Comparison of ENCODE assay signal across 28 cellular contexts in the genomic region with DNA sequence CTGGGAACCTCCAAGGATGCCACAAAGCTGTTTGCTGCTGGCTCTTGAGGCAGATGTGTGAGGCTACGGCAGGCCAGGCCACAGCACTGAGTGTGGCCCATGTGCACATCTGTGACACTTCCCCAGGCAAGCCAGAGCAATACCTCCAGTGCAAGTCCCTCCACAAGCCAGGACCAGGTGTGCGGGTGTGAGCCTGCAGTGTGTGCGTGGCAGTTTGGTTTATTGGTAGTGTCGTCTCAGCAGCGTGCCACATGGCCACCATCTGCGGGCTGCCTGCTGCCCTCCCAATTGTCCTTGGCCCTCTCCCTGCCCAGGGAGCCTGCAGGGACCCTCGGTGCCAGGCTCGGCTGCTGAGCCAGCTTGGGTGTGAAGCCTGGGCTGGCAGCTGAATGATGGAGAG. TPM values are rescaled to one million over a fixed set of nuclear protein-coding genes. Genes with fewer than 3 reads are reported as not detected.
DNase-seq lines count a peak whose midpoint lies in the region; ATAC-seq and TF ChIP-seq lines count a peak whose summit lies in the region.
"Had no signal": no experiment of that assay in that cellular context is flagged by ENCODE, and none has a peak within 500 bp of the region (broad histone marks: within the 10 kb centered on the region; RNA-seq: fewer than 3 reads in every experiment).

No MANE protein-coding gene starts in this region.

- H3K36me3 ChIP-seq in BLaER1 = no peaks in the 10 kb centered on the region
- peaks cover 15 to 48% of the 10 kb centered on the region in 2 experiments for H3K36me3 ChIP-seq in mesenchymal stem cell (ENCODE audit: control insufficient read depth in 1 of 2, insufficient read depth in 2 of 2, low read depth in 1 of 2, low read length in 2 of 2)
- H3K36me3 ChIP-seq in MM.1S (replicated peaks; ENCODE audit: insufficient read depth, low read length) = no peaks in the 10 kb centered on the region
- H3K36me3 ChIP-seq: HAP-1 had no signal

- no peaks in the 10 kb centered on the region for H3K27me3 Mint-ChIP-seq in activated CD4-positive, alpha-beta T cell treated with anti-CD3 and anti-CD28 coated beads, Interleukin-2, amount 10 ng/mL, durations not matched to agents 24 days and 14 days
- H3K27me3 Mint-ChIP-seq: activated B cell treated with CpG ODN at 0.5 μM for 24 hours; activated CD4-positive, alpha-beta memory T cell treated with anti-CD3 and anti-CD28 coated beads, Interleukin-2, amount 10 ng/mL, durations not matched to agents 7 days and 5 days had no signal

- no peaks in the 10 kb centered on the region for H3K79me2 ChIP-seq in MM.1S (ENCODE audit: low read length)

- POLR2A ChIA-PET in RWPE1 (lab: Yijun Ruan, JAX; ENCODE audit: low non-redundant PET) = interaction anchor here (1.5 kb wide), 1 partner anchor 11 kb away, joined by 5 read pairs; no protein-coding TSS in a partner anchor

- DNase-seq in activated CD4-positive, alpha-beta T cell treated with anti-CD3 and anti-CD28 coated beads, Interleukin-2, amount 10 ng/mL, durations not matched to agents 24 days and 14 days = peak; percentile 58
- no peak for DNase-seq in activated CD4-positive, alpha-beta T cell treated with anti-CD3 and anti-CD28 coated beads for 4 hours
- no peak for DNase-seq in RWPE1 (ENCODE audit: low spot score)
- DNase-seq in mesenchymal stem cell = no peak
- no peak for DNase-seq in NCI-H1436 treated with DMSO at 0.1 percent for 48 hours (lab: John Stamatoyannopoulos, UW)
- DNase-seq in MM.1S = no peak
- DNase-seq: activated B cell treated with CpG ODN at 0.5 μM for 24 hours; activated CD4-positive, alpha-beta memory T cell treated with anti-CD3 and anti-CD28 coated beads, Interleukin-2, amount 10 ng/mL, durations not matched to agents 7 days and 5 days; central memory CD4-positive, alpha-beta T cell; foreskin fibroblast; head of caudate nucleus; NCI-H1417 treated with DMSO at 0.1 percent for 48 hours; NCI-H2081; NCI-H748 treated with DMSO at 0.1 percent for 48 hours; nucleus accumbens; Peyer's patch; psoas muscle; SHP77 treated with DMSO at 0.1 percent for 48 hours; sigmoid colon; stimulated activated CD4-positive, alpha-beta T cell treated with anti-CD3 and anti-CD28 coated beads, Interleukin-12 subunit alpha, Interleukin-12 subunit beta, amount 100 ng/mL, for 4 hours; stimulated activated CD4-positive, alpha-beta T cell treated with anti-CD3 and anti-CD28 coated beads, Interleukin-2, amount 100 ng/mL, for 48 hours; trophoblast cell had no signal

- no peak overlapping the region for H3K18ac ChIP-seq in mesenchymal stem cell (ENCODE audit: low read depth in 1 of 2, low read length in 2 of 2)

- 93% methylated on average over 8 of the region's 8 CpGs for WGBS in mesenchymal stem cell

- H3K4me3 ChIP-seq in BLaER1 = no peak overlapping the region
- H3K4me3 ChIP-seq in mesenchymal stem cell (ENCODE audit: insufficient read depth in 1 of 2, low read depth in 1 of 2, low read length in 2 of 2) = no peak overlapping the region
- H3K4me3 ChIP-seq in MM.1S (ENCODE audit: low read length) = no peak overlapping the region
- H3K4me3 ChIP-seq: esophagus muscularis mucosa, HAP-1, Peyer's patch, psoas muscle, sigmoid colon had no signal

- no peak for ATAC-seq in GM21786 (IDR thresholded peaks at IDR 0.05; ENCODE audit: unreplicated experiment)
- ATAC-seq: psoas muscle had no signal

- no peaks in the 10 kb centered on the region for H3K9me2 ChIP-seq in MM.1S (replicated peaks; ENCODE audit: insufficient read depth, low read length)

- CTCF ChIA-PET in RWPE1 (lab: Yijun Ruan, JAX) = no interaction called here

- peaks cover 42% of the 10 kb centered on the region for H3K4me1 Mint-ChIP-seq in activated CD4-positive, alpha-beta T cell treated with anti-CD3 and anti-CD28 coated beads, Interleukin-2, amount 10 ng/mL, durations not matched to agents 24 days and 14 days

- peaks cover under 1% of the 10 kb centered on the region; the same call in 1 of the 2 replicates for H3F3A ChIP-seq in MM.1S (ENCODE audit: insufficient read depth, low read length)

- intact Hi-C loops in activated CD4-positive, alpha-beta T cell treated with anti-CD3 and anti-CD28 coated beads, Interleukin-2, amount 10 ng/mL, durations not matched to agents 24 days and 14 days (cut with micrococcal nuclease) = loop anchor here (5.0 kb wide), 1 partner anchor 191 kb away; a partner anchor contains a TSS

- TF ChIP-seq CTCF in RWPE1 (conservative IDR thresholded peaks at IDR 0.05; ENCODE audit: low read depth) (no peak), MM.1S (IDR thresholded peaks at IDR 0.05; ENCODE audit: low read length) (no peak)

- no peak overlapping the region for H2BK5ac ChIP-seq in mesenchymal stem cell (ENCODE audit: low read depth, low read length, poor library complexity, severe bottlenecking)

- H3K4ac ChIP-seq in mesenchymal stem cell (ENCODE audit: low read depth in 1 of 2, low read length in 2 of 2) = no peak overlapping the region

- no peak overlapping the region for H3K4me3 Mint-ChIP-seq in activated CD4-positive, alpha-beta T cell treated with anti-CD3 and anti-CD28 coated beads, Interleukin-2, amount 10 ng/mL, durations not matched to agents 24 days and 14 days
- H3K4me3 Mint-ChIP-seq: activated B cell treated with CpG ODN at 0.5 μM for 24 hours; activated CD4-positive, alpha-beta memory T cell treated with anti-CD3 and anti-CD28 coated beads, Interleukin-2, amount 10 ng/mL, durations not matched to agents 7 days and 5 days; mesothelial cell of epicardium had no signal

- H3K27ac Mint-ChIP-seq in activated CD4-positive, alpha-beta T cell treated with anti-CD3 and anti-CD28 coated beads, Interleukin-2, amount 10 ng/mL, durations not matched to agents 24 days and 14 days = peak overlapping the region; percentile 20
- H3K27ac Mint-ChIP-seq: activated B cell treated with CpG ODN at 0.5 μM for 24 hours, mesothelial cell of epicardium had no signal

- H2AK5ac ChIP-seq in mesenchymal stem cell (ENCODE audit: low read length, severe bottlenecking) = no peak overlapping the region

- H2BK120ac ChIP-seq in mesenchymal stem cell (ENCODE audit: low read depth, low read length) = no peak overlapping the region

- H3K14ac ChIP-seq in mesenchymal stem cell (ENCODE audit: low read length in 2 of 2) = no peak overlapping the region

- H2AFZ ChIP-seq in mesenchymal stem cell (ENCODE audit: low read depth, low read length) (no peak overlapping the region), MM.1S (ENCODE audit: low read length) (no peak overlapping the region)

- H3K9me3 ChIP-seq in BLaER1 (no peaks in the 10 kb centered on the region), mesenchymal stem cell (ENCODE audit: control insufficient read depth, low read length) (no peaks in the 10 kb centered on the region), MM.1S (replicated peaks; ENCODE audit: insufficient read depth, low read length) (no peaks in the 10 kb centered on the region)
- H3K9me3 ChIP-seq: esophagus muscularis mucosa, HAP-1, Peyer's patch, psoas muscle, sigmoid colon had no signal

- no peak overlapping the region for H2BK12ac ChIP-seq in mesenchymal stem cell (ENCODE audit: low read length in 2 of 2)

- H3K4me2 ChIP-seq in BLaER1 (peak overlapping the region; percentile 80; the same call in 1 of the 2 replicates), mesenchymal stem cell (ENCODE audit: low read length, poor library complexity, severe bottlenecking) (no peak overlapping the region), MM.1S (ENCODE audit: low read depth, low read length) (no peak overlapping the region)
- H3K4me2 ChIP-seq: KMS-11 had no signal

- no peak overlapping the region for H4K8ac ChIP-seq in mesenchymal stem cell (ENCODE audit: low read length)

- no peak overlapping the region for H3K23ac ChIP-seq in mesenchymal stem cell (ENCODE audit: low read length in 2 of 2)

- no peaks in the 10 kb centered on the region for H3K27me3 ChIP-seq in BLaER1
- H3K27me3 ChIP-seq in mesenchymal stem cell (ENCODE audit: control insufficient read depth in 1 of 2, insufficient read depth in 1 of 2, low read length in 2 of 2) = no peaks in the 10 kb centered on the region
- no peaks in the 10 kb centered on the region for H3K27me3 ChIP-seq in MM.1S (replicated peaks; ENCODE audit: insufficient read depth, low read length)
- H3K27me3 ChIP-seq: esophagus muscularis mucosa, Peyer's patch, sigmoid colon had no signal

- H4K20me1 ChIP-seq in BLaER1 = no peaks in the 10 kb centered on the region
- no peaks in the 10 kb centered on the region for H4K20me1 ChIP-seq in MM.1S (ENCODE audit: insufficient read depth, low read length)

- H4K91ac ChIP-seq in mesenchymal stem cell (ENCODE audit: low read length) = peak overlapping the region; percentile 22

- no peaks in the 10 kb centered on the region for H3K9me3 Mint-ChIP-seq in activated CD4-positive, alpha-beta T cell treated with anti-CD3 and anti-CD28 coated beads, Interleukin-2, amount 10 ng/mL, durations not matched to agents 24 days and 14 days
- H3K9me3 Mint-ChIP-seq: activated B cell treated with CpG ODN at 0.5 μM for 24 hours; activated CD4-positive, alpha-beta memory T cell treated with anti-CD3 and anti-CD28 coated beads, Interleukin-2, amount 10 ng/mL, durations not matched to agents 7 days and 5 days; mesothelial cell of epicardium had no signal

- 0 out of 2 replicates have a peak overlapping the region, but pooled peaks have one; percentile 35 for H3K27ac ChIP-seq in BLaER1
- H3K27ac ChIP-seq in RWPE1 = peak overlapping the region; percentile 100
- no peak overlapping the region for H3K27ac ChIP-seq in mesenchymal stem cell (ENCODE audit: low read length, poor library complexity, severe bottlenecking)
- H3K27ac ChIP-seq in MM.1S (ENCODE audit: low read length) = no peak overlapping the region
- H3K27ac ChIP-seq: esophagus muscularis mucosa, KMS-11, Peyer's patch, psoas muscle, sigmoid colon had no signal

- H3K36me3 Mint-ChIP-seq in activated CD4-positive, alpha-beta T cell treated with anti-CD3 and anti-CD28 coated beads, Interleukin-2, amount 10 ng/mL, durations not matched to agents 24 days and 14 days (ENCODE audit: low read depth) = peaks cover 8% of the 10 kb centered on the region

- H3K9ac ChIP-seq in BLaER1 (0 out of 2 replicates have a peak overlapping the region, but pooled peaks have one; percentile 15), mesenchymal stem cell (ENCODE audit: low read length) (no peak overlapping the region), MM.1S (ENCODE audit: low read length) (no peak overlapping the region)
- H3K9ac ChIP-seq: KMS-11 had no signal

- peaks cover 90% of the 10 kb centered on the region for H3K4me1 ChIP-seq in BLaER1
- peaks cover 35% of the 10 kb centered on the region for H3K4me1 ChIP-seq in mesenchymal stem cell (ENCODE audit: control insufficient read depth, insufficient read depth, low read depth, low read length)
- H3K4me1 ChIP-seq in MM.1S (ENCODE audit: low read length) = peaks cover 7% of the 10 kb centered on the region; the same call in 1 of the 2 replicates

- H3K79me1 ChIP-seq in mesenchymal stem cell (replicated peaks; ENCODE audit: low read length, poor library complexity, severe bottlenecking) = no peaks in the 10 kb centered on the region

- H2BK15ac ChIP-seq in mesenchymal stem cell (ENCODE audit: low read depth, poor library complexity, severe bottlenecking) = no peak overlapping the region

RNA-seq across cellular contexts. Expression of a gene that starts 9.9 kb away (rescaled TPM):
- 154 and 171 TPM in 2 replicates for total RNA-seq in activated CD4-positive, alpha-beta T cell treated with anti-CD3 and anti-CD28 coated beads, Interleukin-2, amount 10 ng/mL, durations not matched to agents 24 days and 14 days
- 89.9 TPM for polyA plus RNA-seq in mesenchymal stem cell (2013, experiment 1 of 2)
- polyA plus RNA-seq in mesenchymal stem cell (2013, experiment 2 of 2) = 89.1 TPM

Comparison
In these comparisons a context has a peak if more than half of its experiments do, and no peak if none do; other contexts are left out.
1. H3K27ac ChIP-seq: peak in BLaER1 (single experiment) and RWPE1 (single experiment); none in mesenchymal stem cell (single experiment) and MM.1S (single experiment).